8 cellular contexts compared by ENCODE assay signal in the genomic region with DNA sequence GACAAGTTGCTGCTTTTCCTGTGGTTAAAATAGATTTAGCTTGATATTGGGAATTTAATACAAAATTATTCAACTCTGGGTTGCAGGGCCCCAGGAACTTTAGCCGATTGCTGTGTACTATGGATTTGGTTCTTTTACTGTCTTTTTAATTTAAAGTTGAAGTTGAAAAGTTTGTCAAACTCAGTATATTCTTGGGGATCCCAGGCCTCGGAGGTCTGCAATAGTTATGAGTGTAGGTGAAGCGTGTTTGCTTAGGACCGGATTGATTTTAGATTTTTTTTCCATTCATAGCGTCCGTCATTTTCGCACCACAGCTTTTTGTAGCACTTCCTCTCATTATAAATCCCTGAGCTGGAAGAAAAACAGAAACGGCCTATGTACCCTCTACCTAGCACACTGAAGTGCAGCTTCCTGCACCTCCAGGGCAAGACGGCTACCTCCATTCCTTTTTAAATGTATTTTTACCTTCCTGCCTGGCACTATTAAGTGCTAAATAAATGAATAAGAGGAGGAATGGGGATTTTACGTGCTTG. TPM values are rescaled to one million over a fixed set of nuclear protein-coding genes. Genes with fewer than 3 reads are reported as not detected.
DNase-seq lines count a peak whose midpoint lies in the region; ATAC-seq, FAIRE-seq and TF ChIP-seq lines count a peak whose summit lies in the region.

No MANE protein-coding gene starts in this region.

- H3K27ac ChIP-seq in HUES48 (ENCODE audit: low read depth, low read length) (peak overlapping the region; percentile 88), pancreas (peak overlapping the region; percentile 81 to 94 (median 89))

- TF ChIP-seq CTCF in WI38 (IDR thresholded peaks at IDR 0.05; ENCODE audit: low read depth, low read length) (no peak), fibroblast of villous mesenchyme (IDR thresholded peaks at IDR 0.05; ENCODE audit: insufficient read depth, low read depth, low read length) (no peak), pancreas (IDR thresholded peaks at IDR 0.05) (no peak)

- ATAC-seq in GM19372 (IDR thresholded peaks at IDR 0.05; ENCODE audit: low read depth, unreplicated experiment), result peak; percentile 16
- ATAC-seq in pancreas, result peak in 2 of 4 donors; percentile 27 to 46

- H3K9me3 ChIP-seq in HUES48 (ENCODE audit: control insufficient read depth, insufficient read depth, low read length) (no peaks in the 10 kb centered on the region), pancreas (no peaks in the 10 kb centered on the region)

- 1% methylated on average over 10 of the region's 10 CpGs for WGBS in pancreas, 2 donors

- H3K36me3 ChIP-seq in HUES48 (ENCODE audit: control insufficient read depth, insufficient read depth, low read length) (no peaks in the 10 kb centered on the region), pancreas (peaks cover 0 to 4% (median 0%) of the 10 kb centered on the region in 3 donors)

- peak overlapping the region; percentile 93 for H3K9ac ChIP-seq in HUES48 (ENCODE audit: low read depth, low read length)

- peak overlapping the region; percentile 75 for H3K4me3 ChIP-seq in HUES48 (ENCODE audit: low read depth, low read length)
- peak overlapping the region; percentile 64 for H3K4me3 ChIP-seq in WI38 (ENCODE audit: low read depth, low read length)
- H3K4me3 ChIP-seq in fibroblast of villous mesenchyme (ENCODE audit: low read depth, low read length), result peak overlapping the region; percentile 82
- H3K4me3 ChIP-seq in pancreas, result peak overlapping the region; percentile 58 to 68 (median 60)

- no peaks in the 10 kb centered on the region for H3K27me3 ChIP-seq in HUES48 (ENCODE audit: control insufficient read depth, insufficient read depth, low read length)
- no peaks in the 10 kb centered on the region for H3K27me3 ChIP-seq in pancreas

- intact Hi-C loops in pancreas (cut with DNase I), result no loop called here

- H3K4me1 ChIP-seq in HUES48 (ENCODE audit: control insufficient read depth, insufficient read depth, low read length), result peaks cover 21% of the 10 kb centered on the region
- H3K4me1 ChIP-seq in pancreas, result peaks cover 0 to 9% (median 4%) of the 10 kb centered on the region in 3 donors

- FAIRE-seq in pancreas (lab: Jason Lieb, UNC), result no peak

- DNase-seq in DMS153 (lab: John Stamatoyannopoulos, UW), result peak; percentile 17
- DNase-seq in fibroblast of villous mesenchyme (ENCODE audit: low read depth), result no peak
- no peak for DNase-seq in pancreas
- DNase-seq in DMS114 treated with DMSO at 0.1 percent for 48 hours (lab: John Stamatoyannopoulos, UW; ENCODE audit: unreplicated experiment), result no peak
- no peak for DNase-seq in GM19238 (ENCODE audit: insufficient read length, low spot score)

RNA-seq across cellular contexts. Expression of a gene that starts 0.5 kb away (rescaled TPM):
- total RNA-seq in fibroblast of villous mesenchyme, result 26.3 and 65.7 TPM in 2 replicates
- 10 to 100 TPM in 5 of 6 donors, 1 to 10 TPM in 1; 6.7 to 15.2 (median 13.4) TPM for total RNA-seq in pancreas
- polyA plus RNA-seq in pancreas, result 10 to 100 TPM in 1 of 2 donors, 1 to 10 TPM in 1; 5.5 to 16.7 TPM
